Comparison of ENCODE assay signal across 1 cellular context in genomic region chr1:184407816-184408510, GRCh38.
TF ChIP-seq lines count a peak whose summit lies in the region.

No MANE protein-coding gene starts in this region.

TF ChIP-seq in WTC11, 78 proteins besides CTCF, POLR2A, EP300 and RAD21 (continued from another document):
- TF ChIP-seq ARID4B (CRISPR knock-in tag; IDR thresholded peaks at IDR 0.05; ENCODE audit: borderline replicate concordance) (no peak), FOXJ3 (CRISPR knock-in tag; IDR thresholded peaks at IDR 0.05; ENCODE audit: borderline replicate concordance) (no peak), RELA (CRISPR knock-in tag; IDR thresholded peaks at IDR 0.05; ENCODE audit: borderline replicate concordance) (no peak), STAT6 (CRISPR knock-in tag; conservative IDR thresholded peaks at IDR 0.05; ENCODE audit: low read depth) (no peak), PRRX2 (CRISPR knock-in tag; IDR thresholded peaks at IDR 0.05) (no peak), ZNF219 (CRISPR knock-in tag; IDR thresholded peaks at IDR 0.05; ENCODE audit: borderline replicate concordance) (no peak), MLX (CRISPR knock-in tag; IDR thresholded peaks at IDR 0.05) (no peak), JUN (CRISPR knock-in tag; IDR thresholded peaks at IDR 0.05) (no peak), CREB1 (CRISPR knock-in tag; IDR thresholded peaks at IDR 0.05) (no peak)
